19 cellular contexts compared by ENCODE assay signal in the genomic region with DNA sequence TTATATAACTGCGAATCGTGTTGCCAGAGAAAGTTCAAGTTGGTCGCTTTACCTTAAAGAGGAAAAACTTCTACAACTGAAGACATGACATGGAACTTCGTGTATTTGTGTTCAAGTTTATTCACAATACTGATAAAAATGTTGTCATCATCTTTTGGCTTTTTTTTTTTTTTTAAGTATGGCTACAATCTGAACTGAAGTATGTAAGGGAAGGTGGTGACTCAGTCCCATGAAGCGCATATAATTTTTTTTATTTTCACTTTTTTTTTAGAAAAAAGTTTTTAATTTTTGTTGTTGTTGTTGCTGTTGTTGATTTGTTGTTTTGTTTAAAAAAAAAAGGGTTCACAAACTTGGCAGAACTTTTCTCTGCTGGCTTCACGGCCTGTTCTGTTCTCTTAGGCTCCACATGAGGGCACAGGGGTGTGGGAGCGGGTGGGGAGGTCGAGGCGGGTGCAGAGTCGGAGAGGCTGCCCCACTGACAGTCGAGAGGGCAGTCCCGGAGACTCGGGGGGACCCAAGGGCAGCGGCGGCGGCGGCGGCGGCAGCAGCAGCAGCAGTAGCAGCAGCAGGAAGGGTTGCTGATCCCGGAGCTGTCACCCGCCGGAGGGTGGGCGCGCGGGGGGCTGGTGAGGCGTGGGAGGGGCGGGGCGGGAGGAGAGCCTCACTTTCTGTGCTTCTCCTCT. TPM values are rescaled to one million over a fixed set of nuclear protein-coding genes. Genes with fewer than 3 reads are reported as not detected.
DNase-seq lines count a peak whose midpoint lies in the region; ATAC-seq, FAIRE-seq and TF ChIP-seq lines count a peak whose summit lies in the region.
"Had no signal": no experiment of that assay in that cellular context is flagged by ENCODE, and none has a peak within 500 bp of the region (broad histone marks: within the 10 kb centered on the region; RNA-seq: fewer than 3 reads in every experiment).

No MANE protein-coding gene starts in this region.

- H3K79me2 ChIP-seq in hepatocyte = peaks cover 3% of the 10 kb centered on the region

- no peak overlapping the region for H3K4me3 ChIP-seq in hepatocyte
- peak overlapping the region; percentile 7 for H3K4me3 ChIP-seq in suprapubic skin
- H3K4me3 ChIP-seq: lower lobe of right lung, ovary had no signal

- H3K36me3 Mint-ChIP-seq in WTC11 = no peaks in the 10 kb centered on the region
- peaks cover 2 to 56% (median 11%) of the 10 kb centered on the region in 3 donors for H3K36me3 Mint-ChIP-seq in naive thymus-derived CD8-positive, alpha-beta T cell

- TF ChIP-seq POLR2A in GM12891 (IDR thresholded peaks at IDR 0.05; ENCODE audit: low read depth, low read length) (no peak), suprapubic skin (IDR thresholded peaks at IDR 0.05) (no peak)

- peaks cover 86% of the 10 kb centered on the region for H3K4me1 Mint-ChIP-seq in WTC11
- no peaks in the 10 kb centered on the region for H3K4me1 Mint-ChIP-seq in naive thymus-derived CD8-positive, alpha-beta T cell

- peaks cover 12% of the 10 kb centered on the region for H3K4me1 ChIP-seq in hepatocyte (ENCODE audit: insufficient read depth)
- H3K4me1 ChIP-seq in suprapubic skin = peaks cover 49% of the 10 kb centered on the region
- H3K4me1 ChIP-seq: lower lobe of right lung, testis had no signal

- peak overlapping the region; percentile 6 for H3K27ac ChIP-seq in hepatocyte
- H3K27ac ChIP-seq in suprapubic skin = peak overlapping the region; percentile 59
- H3K27ac ChIP-seq: HL-60, lower lobe of right lung, ovary, testis had no signal

- peak overlapping the region; percentile 70 for H3K4me3 Mint-ChIP-seq in WTC11
- peak overlapping the region in 1 of 10 donors; percentile 22 for H3K4me3 Mint-ChIP-seq in naive thymus-derived CD8-positive, alpha-beta T cell
- H3K4me3 Mint-ChIP-seq: CD4-positive, alpha-beta T cell had no signal

- no peak for DNase-seq in GM12891 (ENCODE audit: insufficient read length, low spot score)
- no peak for DNase-seq in WTC11 (ENCODE audit: low spot score)
- DNase-seq in hepatocyte (ENCODE audit: low spot score) = no peak
- DNase-seq in suprapubic skin (ENCODE audit: low spot score in 2 of 2) = no peak
- DNase-seq in naive thymus-derived CD8-positive, alpha-beta T cell = no peak
- DNase-seq: activated CD4-positive, alpha-beta T cell treated with anti-CD3 and anti-CD28 coated beads, Interleukin-2, amount 50 U/mL, for 4 hours; activated effector memory CD4-positive, alpha-beta T cell treated with Interleukin-2 at 50 U/mL for 16 hours; CD4-positive, alpha-beta T cell; IMR-90; lower lobe of right lung; NCI-H1417 treated with DMSO at 0.1 percent for 48 hours; ovary; Right ventricle myocardium superior; testis had no signal

- H3K27me3 ChIP-seq in hepatocyte (peaks cover 77% of the 10 kb centered on the region), suprapubic skin (peaks cover 71% of the 10 kb centered on the region)
- H3K27me3 ChIP-seq: ovary, testis had no signal

- peaks cover 98% of the 10 kb centered on the region for H3K27me3 Mint-ChIP-seq in WTC11 (ENCODE audit: low read depth)
- H3K27me3 Mint-ChIP-seq in naive thymus-derived CD8-positive, alpha-beta T cell = peaks cover 53 to 93% (median 80%) of the 10 kb centered on the region in 5 donors

- no peak for TF ChIP-seq EP300 in suprapubic skin (IDR thresholded peaks at IDR 0.05)

- peak overlapping the region; percentile 18 for H3K4me2 ChIP-seq in hepatocyte

- no peaks in the 10 kb centered on the region for H3K9me2 ChIP-seq in hepatocyte (replicated peaks; ENCODE audit: insufficient read depth)

- CTCF ChIA-PET in WTC11 (lab: Charles Lee) = interaction anchor here (0.6 kb wide), 1 partner anchor 14 kb away, joined by 3 read pairs; no protein-coding TSS in a partner anchor

- peak; percentile 9; the same call in 1 of the 2 replicates for ATAC-seq in WTC11
- ATAC-seq in HG03520 (IDR thresholded peaks at IDR 0.05; ENCODE audit: unreplicated experiment) = no peak
- ATAC-seq in GM21737 (IDR thresholded peaks at IDR 0.05; ENCODE audit: unreplicated experiment) = no peak
- no peak for ATAC-seq in naive thymus-derived CD8-positive, alpha-beta T cell
- ATAC-seq: lower lobe of right lung, sciatic nerve had no signal

- no peaks in the 10 kb centered on the region for H3K9me3 Mint-ChIP-seq in WTC11
- peaks cover 2 to 70% (median 38%) of the 10 kb centered on the region in 9 donors for H3K9me3 Mint-ChIP-seq in naive thymus-derived CD8-positive, alpha-beta T cell

- no peaks in the 10 kb centered on the region for H3K9me3 ChIP-seq in hepatocyte (ENCODE audit: low read depth)
- no peaks in the 10 kb centered on the region for H3K9me3 ChIP-seq in suprapubic skin
- H3K9me3 ChIP-seq: lower lobe of right lung, ovary, testis had no signal

- H3K36me3 ChIP-seq in hepatocyte (replicated peaks; ENCODE audit: insufficient read depth, low read depth) (no peaks in the 10 kb centered on the region), suprapubic skin (no peaks in the 10 kb centered on the region)
- H3K36me3 ChIP-seq: lower lobe of right lung, ovary had no signal

- H4K20me1 ChIP-seq in hepatocyte (ENCODE audit: insufficient read depth, poor library complexity, severe bottlenecking) = no peaks in the 10 kb centered on the region

- TF ChIP-seq CTCF in WTC11 (IDR thresholded peaks at IDR 0.05) = no peak
- no peak for TF ChIP-seq CTCF in hepatocyte (IDR thresholded peaks at IDR 0.05; ENCODE audit: poor library complexity)
- TF ChIP-seq CTCF in suprapubic skin (IDR thresholded peaks at IDR 0.05) = no peak

- no peak overlapping the region for H3K27ac Mint-ChIP-seq in WTC11
- H3K27ac Mint-ChIP-seq in naive thymus-derived CD8-positive, alpha-beta T cell = no peak overlapping the region
- H3K27ac Mint-ChIP-seq: CD4-positive, alpha-beta T cell had no signal

- no peak overlapping the region for H2AFZ ChIP-seq in hepatocyte

- WGBS in hepatocyte (ENCODE audit: low lambda C conversion rate, missing lambda C conversion rate) = 46% methylated on average over 28 of the region's 28 CpGs
- WGBS in suprapubic skin = 32% methylated on average over 26 of the region's 28 CpGs

- POLR2A ChIA-PET in WTC11 (lab: Charles Lee) = no interaction called here
- POLR2A ChIA-PET in naive thymus-derived CD8-positive, alpha-beta T cell (lab: Charles Lee) = no interaction called here

- peak; percentile 26 for FAIRE-seq in GM12891 (lab: Jason Lieb, UNC)
- FAIRE-seq: islet of Langerhans had no signal

TF ChIP-seq in GM12891, 5 proteins besides CTCF, POLR2A, EP300 and RAD21:
- TF ChIP-seq TAF1 (IDR thresholded peaks at IDR 0.05; ENCODE audit: low read depth, low read length) (no peak), POLR2AphosphoS5 (IDR thresholded peaks at IDR 0.05; ENCODE audit: low read depth, low read length) (no peak), PAX5 (IDR thresholded peaks at IDR 0.05; ENCODE audit: insufficient read depth, low read length, severe bottlenecking) (no peak), POU2F2 (IDR thresholded peaks at IDR 0.05; ENCODE audit: low read depth, low read length) (no peak), SPI1 (IDR thresholded peaks at IDR 0.05; ENCODE audit: low read depth, low read length) (no peak)

TF ChIP-seq in WTC11, 78 proteins besides CTCF, POLR2A, EP300 and RAD21:
- TF ChIP-seq SOX15 (CRISPR knock-in tag; IDR thresholded peaks at IDR 0.05) = no peak
TF ChIP-seq in WTC11: peak in this region for 0.

RNA-seq across cellular contexts. Expression of a gene that starts 17.0 kb away (rescaled TPM):
- polyA plus RNA-seq in GM12891 (2012; ENCODE audit: low read depth, missing spikeins) = 0.30 TPM
- total RNA-seq in WTC11 (2021) (0.27 to 0.42 TPM (median 0.30 TPM) in 3 replicates), hepatocyte (6.2 TPM in 2 replicates), suprapubic skin (100 to 1,000 TPM in 1 of 4 donors, 10 to 100 TPM in 3; 86.7 to 135 (median 91.9) TPM)
- polyA plus RNA-seq in hepatocyte = 14.9 and 17.5 TPM in 2 replicates
- not detected for total RNA-seq in naive thymus-derived CD8-positive, alpha-beta T cell
- not detected for polyA plus RNA-seq in naive thymus-derived CD8-positive, alpha-beta T cell

Comparison
In these comparisons a context has a peak if more than half of its experiments do, and no peak if none do; other contexts are left out.
1. RNA of a gene that starts 17.0 kb away (total RNA-seq): 86.7 to 135 TPM in suprapubic skin; 6.2 TPM in hepatocyte, 0.27 to 0.42 TPM in WTC11 and not detected in naive thymus-derived CD8-positive, alpha-beta T cell; every median in the first group is over 10 times any median in the second.